Comparison of ENCODE assay signal across 1 cellular context in genomic region chr19:36213793-36214387, GRCh38.
TF ChIP-seq lines count a peak whose summit lies in the region.

No MANE protein-coding gene starts in this region.

TF ChIP-seq in HEK293, 187 proteins besides CTCF, POLR2A, EP300 and RAD21 (continued from another document and continues in another):
- TF ChIP-seq, protein P1, sequence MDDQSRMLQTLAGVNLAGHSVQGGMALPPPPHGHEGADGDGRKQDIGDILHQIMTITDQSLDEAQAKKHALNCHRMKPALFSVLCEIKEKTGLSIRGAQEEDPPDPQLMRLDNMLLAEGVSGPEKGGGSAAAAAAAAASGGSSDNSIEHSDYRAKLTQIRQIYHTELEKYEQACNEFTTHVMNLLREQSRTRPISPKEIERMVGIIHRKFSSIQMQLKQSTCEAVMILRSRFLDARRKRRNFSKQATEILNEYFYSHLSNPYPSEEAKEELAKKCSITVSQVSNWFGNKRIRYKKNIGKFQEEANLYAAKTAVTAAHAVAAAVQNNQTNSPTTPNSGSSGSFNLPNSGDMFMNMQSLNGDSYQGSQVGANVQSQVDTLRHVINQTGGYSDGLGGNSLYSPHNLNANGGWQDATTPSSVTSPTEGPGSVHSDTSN (CRISPR knock-in tag; IDR thresholded peaks at IDR 0.05), result no peak
- TF ChIP-seq ZBTB1 (tag by site-specific recombination; IDR thresholded peaks at IDR 0.05) (0 out of 2 replicates have a peak, but pooled peaks have one; percentile 80), WT1 (tag by site-specific recombination; IDR thresholded peaks at IDR 0.05) (no peak), SP7 (tag by site-specific recombination; IDR thresholded peaks at IDR 0.05) (no peak; the same call in 1 of the 2 replicates), KLF7 (tag by site-specific recombination; IDR thresholded peaks at IDR 0.05; ENCODE audit: borderline replicate concordance) (no peak; the same call in none of the 2 replicates), ZFP69B (tag by site-specific recombination; IDR thresholded peaks at IDR 0.05) (no peak; the same call in 1 of the 2 replicates), HOXA7 (CRISPR knock-in tag; IDR thresholded peaks at IDR 0.05; ENCODE audit: borderline replicate concordance) (no peak), ZNF10 (tag by site-specific recombination; IDR thresholded peaks at IDR 0.05) (no peak), ZNF223 (tag by site-specific recombination; IDR thresholded peaks at IDR 0.05) (0 out of 2 replicates have a peak, but pooled peaks have one; percentile 22), ZBTB11 (tag by site-specific recombination; conservative IDR thresholded peaks at IDR 0.05; ENCODE audit: low read depth) (no peak), ZNF843 (tag by site-specific recombination; IDR thresholded peaks at IDR 0.05) (no peak), ZNF114 (tag by site-specific recombination; IDR thresholded peaks at IDR 0.05) (no peak), ZNF404 (tag by site-specific recombination; IDR thresholded peaks at IDR 0.05) (no peak), ZNF513 (tag by site-specific recombination; IDR thresholded peaks at IDR 0.05) (no peak), ZNF704 (tag by site-specific recombination; IDR thresholded peaks at IDR 0.05) (no peak; the same call in none of the 2 replicates), ZNF664 (tag by site-specific recombination; IDR thresholded peaks at IDR 0.05) (no peak), PRDM2 (tag by site-specific recombination; IDR thresholded peaks at IDR 0.05; ENCODE audit: borderline replicate concordance) (no peak; the same call in 1 of the 2 replicates), TRIM28 (IDR thresholded peaks at IDR 0.05; ENCODE audit: borderline replicate concordance, low read length) (no peak), ZNF37A (tag by site-specific recombination; IDR thresholded peaks at IDR 0.05) (no peak), GLIS2 (tag by site-specific recombination; IDR thresholded peaks at IDR 0.05) (no peak), HOXC10 (CRISPR knock-in tag; IDR thresholded peaks at IDR 0.05) (no peak), SCRT1 (tag by site-specific recombination; IDR thresholded peaks at IDR 0.05; ENCODE audit: borderline replicate concordance) (no peak; the same call in none of the 2 replicates), IKZF3 (tag by site-specific recombination; IDR thresholded peaks at IDR 0.05) (no peak), ZNF138 (tag by site-specific recombination; IDR thresholded peaks at IDR 0.05; ENCODE audit: borderline replicate concordance) (no peak), ZNF26 (tag by site-specific recombination; IDR thresholded peaks at IDR 0.05) (no peak), ZNF621 (tag by site-specific recombination; IDR thresholded peaks at IDR 0.05) (no peak), ZNF341 (tag by site-specific recombination; IDR thresholded peaks at IDR 0.05; ENCODE audit: low read depth) (no peak), ZNF221 (tag by site-specific recombination; IDR thresholded peaks at IDR 0.05; ENCODE audit: borderline replicate concordance) (no peak), KLF16 (tag by site-specific recombination; IDR thresholded peaks at IDR 0.05) (no peak), ZXDB (tag by site-specific recombination; IDR thresholded peaks at IDR 0.05) (no peak), ZNF416 (tag by site-specific recombination; IDR thresholded peaks at IDR 0.05) (no peak), ZNF596 (tag by site-specific recombination; IDR thresholded peaks at IDR 0.05) (no peak), ZBTB7A (tag by site-specific recombination; IDR thresholded peaks at IDR 0.05; ENCODE audit: low read depth) (no peak), ZSCAN16 (tag by site-specific recombination; IDR thresholded peaks at IDR 0.05) (no peak), ZNF449 (tag by site-specific recombination; IDR thresholded peaks at IDR 0.05) (no peak)
- TF ChIP-seq, protein P2, sequence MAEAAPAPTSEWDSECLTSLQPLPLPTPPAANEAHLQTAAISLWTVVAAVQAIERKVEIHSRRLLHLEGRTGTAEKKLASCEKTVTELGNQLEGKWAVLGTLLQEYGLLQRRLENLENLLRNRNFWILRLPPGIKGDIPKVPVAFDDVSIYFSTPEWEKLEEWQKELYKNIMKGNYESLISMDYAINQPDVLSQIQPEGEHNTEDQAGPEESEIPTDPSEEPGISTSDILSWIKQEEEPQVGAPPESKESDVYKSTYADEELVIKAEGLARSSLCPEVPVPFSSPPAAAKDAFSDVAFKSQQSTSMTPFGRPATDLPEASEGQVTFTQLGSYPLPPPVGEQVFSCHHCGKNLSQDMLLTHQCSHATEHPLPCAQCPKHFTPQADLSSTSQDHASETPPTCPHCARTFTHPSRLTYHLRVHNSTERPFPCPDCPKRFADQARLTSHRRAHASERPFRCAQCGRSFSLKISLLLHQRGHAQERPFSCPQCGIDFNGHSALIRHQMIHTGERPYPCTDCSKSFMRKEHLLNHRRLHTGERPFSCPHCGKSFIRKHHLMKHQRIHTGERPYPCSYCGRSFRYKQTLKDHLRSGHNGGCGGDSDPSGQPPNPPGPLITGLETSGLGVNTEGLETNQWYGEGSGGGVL (tag by site-specific recombination; IDR thresholded peaks at IDR 0.05), result peak; percentile 45; the same call in 1 of the 2 replicates
- TF ChIP-seq, protein P3, sequence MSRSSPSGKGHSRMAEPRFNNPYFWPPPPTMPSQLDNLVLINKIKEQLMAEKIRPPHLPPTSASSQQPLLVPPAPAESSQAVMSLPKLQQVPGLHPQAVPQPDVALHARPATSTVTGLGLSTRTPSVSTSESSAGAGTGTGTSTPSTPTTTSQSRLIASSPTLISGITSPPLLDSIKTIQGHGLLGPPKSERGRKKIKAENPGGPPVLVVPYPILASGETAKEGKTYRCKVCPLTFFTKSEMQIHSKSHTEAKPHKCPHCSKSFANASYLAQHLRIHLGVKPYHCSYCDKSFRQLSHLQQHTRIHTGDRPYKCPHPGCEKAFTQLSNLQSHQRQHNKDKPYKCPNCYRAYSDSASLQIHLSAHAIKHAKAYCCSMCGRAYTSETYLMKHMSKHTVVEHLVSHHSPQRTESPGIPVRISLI (tag by site-specific recombination; IDR thresholded peaks at IDR 0.05), result no peak
